7 cellular contexts compared by ENCODE assay signal in genomic region chr1:181128592-181129497, GRCh38. TPM values are rescaled to one million over a fixed set of nuclear protein-coding genes. Genes with fewer than 3 reads are reported as not detected.
DNase-seq lines count a peak whose midpoint lies in the region; ATAC-seq lines count a peak whose summit lies in the region.

No MANE protein-coding gene starts in this region.

- peaks cover 95% of the 10 kb centered on the region for H3K4me1 Mint-ChIP-seq in dendritic cell treated with granulocyte-macrophage colony-stimulating factor and Interleukin-4, amounts not matched to agents 40 ng/mL and 50 ng/mL, for 4 days (ENCODE audit: low read depth)

- no peaks in the 10 kb centered on the region for H3K9me3 Mint-ChIP-seq in dendritic cell treated with granulocyte-macrophage colony-stimulating factor and Interleukin-4, amounts not matched to agents 40 ng/mL and 50 ng/mL, for 4 days
- no peaks in the 10 kb centered on the region for H3K9me3 Mint-ChIP-seq in activated naive CD4-positive, alpha-beta T cell treated with anti-CD3 and anti-CD28 coated beads, Interleukin-2, amount 50 U/mL, for 72 hours

- intact Hi-C loops in dendritic cell treated with granulocyte-macrophage colony-stimulating factor and Interleukin-4, amounts not matched to agents 40 ng/mL and 50 ng/mL, for 4 days (cut with micrococcal nuclease) = no loop called here

- peak overlapping the region; percentile 95 for H3K27ac Mint-ChIP-seq in dendritic cell treated with granulocyte-macrophage colony-stimulating factor and Interleukin-4, amounts not matched to agents 40 ng/mL and 50 ng/mL, for 4 days
- H3K27ac Mint-ChIP-seq in activated naive CD4-positive, alpha-beta T cell treated with anti-CD3 and anti-CD28 coated beads, Interleukin-2, amount 50 U/mL, for 72 hours = peak overlapping the region in 1 of 2 donors; percentile 73

- DNase-seq in NCI-H2227 treated with DMSO at 0.1 percent for 48 hours (lab: John Stamatoyannopoulos, UW) (peak; percentile 61), pons (ENCODE audit: low spot score) (peak; percentile 71), HT-29 (ENCODE audit: low spot score) (no peak)
- no peak for DNase-seq in activated naive CD4-positive, alpha-beta T cell treated with anti-CD3 and anti-CD28 coated beads, Interleukin-2, amount 50 U/mL, for 72 hours (ENCODE audit: low spot score in 2 of 2)

- H3K36me3 Mint-ChIP-seq in dendritic cell treated with granulocyte-macrophage colony-stimulating factor and Interleukin-4, amounts not matched to agents 40 ng/mL and 50 ng/mL, for 4 days (ENCODE audit: low read depth) = no peaks in the 10 kb centered on the region
- no peaks in the 10 kb centered on the region for H3K36me3 Mint-ChIP-seq in activated naive CD4-positive, alpha-beta T cell treated with anti-CD3 and anti-CD28 coated beads, Interleukin-2, amount 50 U/mL, for 72 hours

- peak overlapping the region; percentile 71 for H3K4me3 Mint-ChIP-seq in dendritic cell treated with granulocyte-macrophage colony-stimulating factor and Interleukin-4, amounts not matched to agents 40 ng/mL and 50 ng/mL, for 4 days

- ATAC-seq in GM18873 (IDR thresholded peaks at IDR 0.05; ENCODE audit: low FRiP score, unreplicated experiment) (peak; percentile 52), HG02852 (IDR thresholded peaks at IDR 0.05; ENCODE audit: unreplicated experiment) (peak; percentile 35)
- no peak for ATAC-seq in activated naive CD4-positive, alpha-beta T cell treated with anti-CD3 and anti-CD28 coated beads, Interleukin-2, amount 50 U/mL, for 72 hours

- H3K27me3 Mint-ChIP-seq in dendritic cell treated with granulocyte-macrophage colony-stimulating factor and Interleukin-4, amounts not matched to agents 40 ng/mL and 50 ng/mL, for 4 days = no peaks in the 10 kb centered on the region

RNA-seq across cellular contexts. Expression of gene IER5, which starts 40.3 kb away (rescaled TPM):
- total RNA-seq in HT-29 (2014; rRNA removed; shearing (Covaris generic)) = 53.3 and 53.7 TPM in 2 replicates
- 10 to 100 TPM; 20.3 to 68.4 TPM for total RNA-seq in activated naive CD4-positive, alpha-beta T cell treated with anti-CD3 and anti-CD28 coated beads, Interleukin-2, amount 50 U/mL, for 72 hours

Comparison
In these comparisons a context has a peak if more than half of its experiments do, and no peak if none do; other contexts are left out.
1. ATAC-seq: peak in GM18873 (single experiment) and HG02852 (single experiment); none in activated naive CD4-positive, alpha-beta T cell treated with anti-CD3 and anti-CD28 coated beads, Interleukin-2, amount 50 U/mL, for 72 hours (0 of 2).
2. DNase-seq: peak in NCI-H2227 treated with DMSO at 0.1 percent for 48 hours (single experiment) and pons (single experiment); none in HT-29 (single experiment) and activated naive CD4-positive, alpha-beta T cell treated with anti-CD3 and anti-CD28 coated beads, Interleukin-2, amount 50 U/mL, for 72 hours (0 of 2).